ENCODE assay signal across 8 cellular contexts in genomic region chr11:73271936-73272679, GRCh38. TPM values are rescaled to one million over a fixed set of nuclear protein-coding genes. Genes with fewer than 3 reads are reported as not detected.
DNase-seq lines count a peak whose midpoint lies in the region; ATAC-seq and TF ChIP-seq lines count a peak whose summit lies in the region.

Gene P2RY6 (plus strand): TSS chr11:73272338. CDS start chr11:73296519, 24,181 bp downstream.

- no peak within 1 kb of the TSS for H3K4me3 ChIP-seq in naive thymus-derived CD4-positive, alpha-beta T cell (ENCODE audit: low read length)
- H3K4me3 ChIP-seq in CD8-positive, alpha-beta memory T cell (ENCODE audit: low read length), result no peak within 1 kb of the TSS

- H3K27ac Mint-ChIP-seq in naive thymus-derived CD4-positive, alpha-beta T cell, result peak within 1 kb of the TSS in 1 of 9 donors; percentile 72
- H3K27ac Mint-ChIP-seq in CD8-positive, alpha-beta memory T cell, result peak within 1 kb of the TSS in 2 of 8 donors; percentile 71 to 95

- no peaks in the 10 kb centered on the region for H3K9me3 ChIP-seq in naive thymus-derived CD4-positive, alpha-beta T cell (ENCODE audit: control insufficient read depth in 2 of 3, low read length in 3 of 3)
- no peaks in the 10 kb centered on the region for H3K9me3 ChIP-seq in CD8-positive, alpha-beta memory T cell (ENCODE audit: low read length)

- POLR2A ChIA-PET in naive thymus-derived CD4-positive, alpha-beta T cell (lab: Charles Lee), result no interaction called here
- POLR2A ChIA-PET in HEK293T (lab: Yijun Ruan, JAX), result no interaction called here
- POLR2A ChIA-PET in CD8-positive, alpha-beta memory T cell (lab: Charles Lee), result no interaction called here

- H3K27me3 ChIP-seq in naive thymus-derived CD4-positive, alpha-beta T cell (ENCODE audit: control insufficient read depth in 2 of 2, insufficient read depth in 2 of 2, low read length in 2 of 2), result no peaks in the 10 kb centered on the region
- H3K27me3 ChIP-seq in CD8-positive, alpha-beta memory T cell (ENCODE audit: insufficient read depth, low read length, poor library complexity, severe bottlenecking), result peaks cover 4% of the 10 kb centered on the region

- DNase-seq in H4 (ENCODE audit: low spot score), result peak; percentile 88
- peak; percentile 88 for DNase-seq in NCI-H69 (lab: John Stamatoyannopoulos, UW)
- DNase-seq in ecto neural progenitor cell (ENCODE audit: low spot score), result peak; percentile 50
- no peak for DNase-seq in naive thymus-derived CD4-positive, alpha-beta T cell
- no peak for DNase-seq in HEK293T (ENCODE audit: extremely low spot score)
- DNase-seq in activated naive CD4-positive, alpha-beta T cell treated with Interleukin-2 at 50 U/mL for 16 hours, result no peak
- no peak for DNase-seq in activated T-cell treated with anti-CD3 and anti-CD28 coated beads for 4 hours
- DNase-seq in CD8-positive, alpha-beta memory T cell, result no peak

- no peaks in the 10 kb centered on the region for H3K36me3 ChIP-seq in naive thymus-derived CD4-positive, alpha-beta T cell (ENCODE audit: control insufficient read depth in 2 of 3, insufficient read depth in 3 of 3, low read length in 3 of 3)
- H3K36me3 ChIP-seq in CD8-positive, alpha-beta memory T cell (ENCODE audit: insufficient read depth, low read length), result no peaks in the 10 kb centered on the region

- H3K4me3 Mint-ChIP-seq in naive thymus-derived CD4-positive, alpha-beta T cell, result no peak within 1 kb of the TSS
- no peak within 1 kb of the TSS for H3K4me3 Mint-ChIP-seq in CD8-positive, alpha-beta memory T cell

- peak; percentile 75 for ATAC-seq in naive thymus-derived CD4-positive, alpha-beta T cell

- H3K27me3 Mint-ChIP-seq in naive thymus-derived CD4-positive, alpha-beta T cell, result peaks cover 0 to 35% (median 0%) of the 10 kb centered on the region in 5 donors
- peaks cover 4 to 13% of the 10 kb centered on the region in 2 donors for H3K27me3 Mint-ChIP-seq in CD8-positive, alpha-beta memory T cell

- no peaks in the 10 kb centered on the region for H3K36me3 Mint-ChIP-seq in naive thymus-derived CD4-positive, alpha-beta T cell
- no peaks in the 10 kb centered on the region for H3K36me3 Mint-ChIP-seq in CD8-positive, alpha-beta memory T cell

- H3K27ac ChIP-seq in naive thymus-derived CD4-positive, alpha-beta T cell (ENCODE audit: low read depth, low read length), result no peak within 1 kb of the TSS
- H3K27ac ChIP-seq in CD8-positive, alpha-beta memory T cell (ENCODE audit: low read depth, low read length), result no peak within 1 kb of the TSS

- CTCF ChIA-PET in naive thymus-derived CD4-positive, alpha-beta T cell (lab: Charles Lee), result interaction anchor here (0.6 kb wide), 1 partner anchor 299 kb away, joined by 3 read pairs; no protein-coding TSS in a partner anchor
- CTCF ChIA-PET in HEK293T (lab: Yijun Ruan, JAX), result interaction anchor here (0.6 to 1.1 kb wide), 2 partner anchors 10 to 393 kb away, joined by 3 read pairs; no protein-coding TSS in a partner anchor
- CTCF ChIA-PET in CD8-positive, alpha-beta memory T cell (lab: Charles Lee), result interaction anchor here (1.2 kb wide), 1 partner anchor 35 kb away, joined by 3 read pairs; no protein-coding TSS in a partner anchor

- H3K4me1 Mint-ChIP-seq in naive thymus-derived CD4-positive, alpha-beta T cell, result peaks cover 0 to 4% (median 0%) of the 10 kb centered on the region in 7 donors
- H3K4me1 Mint-ChIP-seq in CD8-positive, alpha-beta memory T cell, result no peaks in the 10 kb centered on the region

- H3K9me3 Mint-ChIP-seq in naive thymus-derived CD4-positive, alpha-beta T cell, result no peaks in the 10 kb centered on the region
- no peaks in the 10 kb centered on the region for H3K9me3 Mint-ChIP-seq in CD8-positive, alpha-beta memory T cell

- no peaks in the 10 kb centered on the region for H3K4me1 ChIP-seq in naive thymus-derived CD4-positive, alpha-beta T cell (ENCODE audit: control insufficient read depth in 2 of 2, insufficient read depth in 2 of 2, low read length in 2 of 2)
- H3K4me1 ChIP-seq in CD8-positive, alpha-beta memory T cell (ENCODE audit: insufficient read depth, low read length), result no peaks in the 10 kb centered on the region

- intact Hi-C loops in naive thymus-derived CD4-positive, alpha-beta T cell (cut with micrococcal nuclease), result no loop called here

TF ChIP-seq in HEK293T, 16 proteins besides CTCF, POLR2A, EP300 and RAD21:
- TF ChIP-seq SP1 (IDR thresholded peaks at IDR 0.05) (no peak), CTBP1 (IDR thresholded peaks at IDR 0.05; ENCODE audit: borderline replicate concordance) (no peak), SUZ12 (IDR thresholded peaks at IDR 0.05) (no peak), TARDBP (IDR thresholded peaks at IDR 0.05) (no peak), L3MBTL2 (conservative IDR thresholded peaks at IDR 0.05) (no peak), FOXM1 (IDR thresholded peaks at IDR 0.05; ENCODE audit: borderline replicate concordance) (no peak), LEF1 (IDR thresholded peaks at IDR 0.05; ENCODE audit: borderline replicate concordance) (no peak), FOXA1 (IDR thresholded peaks at IDR 0.05) (no peak), BHLHE40 (IDR thresholded peaks at IDR 0.05; ENCODE audit: borderline replicate concordance) (no peak), ZNF384 (IDR thresholded peaks at IDR 0.05) (no peak), ARNT (IDR thresholded peaks at IDR 0.05) (no peak)

RNA-seq across cellular contexts. Expression of gene P2RY6, which starts in this region (rescaled TPM):
- 2.5 and 2.7 TPM in 2 replicates for total RNA-seq in H4 (2014; rRNA removed; shearing (Covaris generic))
- total RNA-seq in naive thymus-derived CD4-positive, alpha-beta T cell, result 1 to 10 TPM in 1 of 5 experiments, under 1 TPM in 2, not detected in 2; 0.34 to 1.8 (median 0.92) TPM
- not detected for polyA plus RNA-seq in naive thymus-derived CD4-positive, alpha-beta T cell
- under 1 TPM; 0.20 to 0.24 TPM for total RNA-seq in CD8-positive, alpha-beta memory T cell
- polyA plus RNA-seq in CD8-positive, alpha-beta memory T cell, result not detected

Comparison
In these comparisons a context has a peak if more than half of its experiments do, and no peak if none do; other contexts are left out.
1. DNase-seq: peak in H4 (single experiment), NCI-H69 (single experiment) and ecto neural progenitor cell (single experiment); none in naive thymus-derived CD4-positive, alpha-beta T cell (0 of 9), HEK293T (single experiment), activated naive CD4-positive, alpha-beta T cell treated with Interleukin-2 at 50 U/mL for 16 hours (single experiment), activated T-cell treated with anti-CD3 and anti-CD28 coated beads for 4 hours (single experiment) and CD8-positive, alpha-beta memory T cell (0 of 5).